In the genomic region with DNA sequence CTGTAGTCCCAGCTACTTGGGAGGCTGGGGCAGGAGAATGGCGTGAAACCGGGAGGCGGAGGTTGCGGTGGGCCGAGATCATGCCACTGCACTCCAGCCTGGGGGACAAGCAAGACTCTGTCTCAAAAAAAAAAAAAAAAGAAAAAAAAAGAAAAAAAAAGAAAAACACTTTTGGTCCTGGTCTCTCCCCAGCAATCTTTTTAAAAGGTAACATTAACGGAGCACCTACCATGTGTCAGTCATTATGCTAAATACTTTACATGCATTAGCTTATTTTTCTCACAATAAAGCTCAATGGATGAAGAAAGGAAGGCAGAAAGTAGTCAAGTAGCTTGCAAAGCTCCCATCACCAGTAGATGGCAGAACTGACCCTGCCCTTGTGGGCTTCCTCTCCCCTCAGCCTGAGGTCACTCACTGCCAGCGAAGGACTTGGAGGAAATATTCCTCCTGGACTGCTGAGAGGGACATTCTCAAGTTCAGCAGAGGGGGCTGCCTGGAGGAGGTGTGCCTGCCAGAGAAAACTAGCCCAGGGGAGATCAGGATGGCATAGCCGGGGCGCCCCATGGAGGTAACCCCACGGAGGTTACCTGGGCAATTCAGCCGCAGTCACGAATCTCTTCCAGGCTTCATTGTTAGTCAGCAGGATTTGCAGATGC, we compare ENCODE assay signal across 8 cellular contexts. TPM values are rescaled to one million over a fixed set of nuclear protein-coding genes. Genes with fewer than 3 reads are reported as not detected.
DNase-seq lines count a peak whose midpoint lies in the region; ATAC-seq and TF ChIP-seq lines count a peak whose summit lies in the region.

No MANE protein-coding gene starts in this region.

- no peaks in the 10 kb centered on the region for H3K27me3 Mint-ChIP-seq in activated CD4-positive, alpha-beta memory T cell treated with anti-CD3 and anti-CD28 coated beads for 36 hours
- no peaks in the 10 kb centered on the region for H3K27me3 Mint-ChIP-seq in naive thymus-derived CD8-positive, alpha-beta T cell

- no peak overlapping the region for H3K4me3 Mint-ChIP-seq in activated CD4-positive, alpha-beta memory T cell treated with anti-CD3 and anti-CD28 coated beads for 36 hours
- H3K4me3 Mint-ChIP-seq in naive thymus-derived CD8-positive, alpha-beta T cell: peak overlapping the region in 1 of 10 donors; percentile 5

- intact Hi-C loops in Right ventricle myocardium inferior (cut with DNase I): loop anchor here (5.0 kb wide), 2 partner anchors 122 to 342 kb away; no protein-coding TSS in a partner anchor
- intact Hi-C loops in cardiac septum (cut with DNase I): loop anchor here (10.0 kb wide), 2 partner anchors 90 to 340 kb away; partner anchors contain the start of genes APOL2 and TXN2
- intact Hi-C loops in activated CD4-positive, alpha-beta memory T cell treated with anti-CD3 and anti-CD28 coated beads for 36 hours (cut with micrococcal nuclease): loop anchor here (1.0 kb wide), 1 partner anchor 35 kb away; no protein-coding TSS in a partner anchor

- peak; percentile 89 for TF ChIP-seq CTCF in fibroblast of mammary gland (conservative IDR thresholded peaks at IDR 0.05; ENCODE audit: control insufficient read depth, insufficient read depth, low read depth, low read length)

- peak; percentile 84 for ATAC-seq in Right ventricle myocardium inferior
- ATAC-seq in naive thymus-derived CD8-positive, alpha-beta T cell: peak; percentile 69 to 79
- ATAC-seq in HG03159 (IDR thresholded peaks at IDR 0.05; ENCODE audit: unreplicated experiment): no peak

- no peak overlapping the region for H3K4me3 ChIP-seq in fibroblast of mammary gland (ENCODE audit: control insufficient read depth, low read depth, low read length)

- peaks cover 37% of the 10 kb centered on the region for H3K36me3 Mint-ChIP-seq in activated CD4-positive, alpha-beta memory T cell treated with anti-CD3 and anti-CD28 coated beads for 36 hours
- H3K36me3 Mint-ChIP-seq in naive thymus-derived CD8-positive, alpha-beta T cell: peaks cover 10 to 92% (median 31%) of the 10 kb centered on the region in 3 donors

- DNase-seq in Right ventricle myocardium inferior (ENCODE audit: missing footprints): no peak
- no peak for DNase-seq in cardiac septum (ENCODE audit: low spot score)
- peak; percentile 48 for DNase-seq in MV-4-11 (lab: John Stamatoyannopoulos, UW)
- DNase-seq in activated CD4-positive, alpha-beta memory T cell treated with anti-CD3 and anti-CD28 coated beads for 36 hours: peak; percentile 55
- peak; percentile 76 for DNase-seq in fibroblast of mammary gland (ENCODE audit: low read depth)
- DNase-seq in naive thymus-derived CD8-positive, alpha-beta T cell: peak in 5 of 10 donors; percentile 27 to 49 (median 45)
- no peak for DNase-seq in GM19240 (ENCODE audit: insufficient read length, low spot score)

- no peaks in the 10 kb centered on the region for H3K9me3 Mint-ChIP-seq in activated CD4-positive, alpha-beta memory T cell treated with anti-CD3 and anti-CD28 coated beads for 36 hours
- H3K9me3 Mint-ChIP-seq in naive thymus-derived CD8-positive, alpha-beta T cell: no peaks in the 10 kb centered on the region

- peaks cover 17% of the 10 kb centered on the region for H3K4me1 Mint-ChIP-seq in activated CD4-positive, alpha-beta memory T cell treated with anti-CD3 and anti-CD28 coated beads for 36 hours (ENCODE audit: low read depth)
- peaks cover 23 to 73% (median 56%) of the 10 kb centered on the region in 4 donors for H3K4me1 Mint-ChIP-seq in naive thymus-derived CD8-positive, alpha-beta T cell

- CTCF ChIA-PET in activated CD4-positive, alpha-beta memory T cell treated with anti-CD3 and anti-CD28 coated beads for 36 hours (lab: Charles Lee): interaction anchor here (0.9 to 6.0 kb wide), 5 partner anchors 18 to 133 kb away, joined by 3 to 96 read pairs (median 6); partner anchors contain the start of gene APOL2

- H3K27ac Mint-ChIP-seq in activated CD4-positive, alpha-beta memory T cell treated with anti-CD3 and anti-CD28 coated beads for 36 hours: peak overlapping the region; percentile 36
- H3K27ac Mint-ChIP-seq in naive thymus-derived CD8-positive, alpha-beta T cell: peak overlapping the region; percentile 63 to 98 (median 85)

- POLR2A ChIA-PET in activated CD4-positive, alpha-beta memory T cell treated with anti-CD3 and anti-CD28 coated beads for 36 hours (lab: Charles Lee): no interaction called here
- POLR2A ChIA-PET in naive thymus-derived CD8-positive, alpha-beta T cell (lab: Charles Lee): interaction anchor here (0.7 to 0.9 kb wide), 3 partner anchors 11 to 94 kb away, joined by 3 to 6 read pairs (median 4); partner anchors contain the start of gene APOL2

RNA-seq across cellular contexts. Expression of gene APOL3, which starts 15.5 kb away (rescaled TPM):
- total RNA-seq in Right ventricle myocardium inferior (31.7 TPM), cardiac septum (22.5 TPM)
- 10 to 100 TPM; 63.9 to 66.7 TPM for total RNA-seq in activated CD4-positive, alpha-beta memory T cell treated with anti-CD3 and anti-CD28 coated beads for 36 hours
- 100 to 1,000 TPM; 215 to 231 TPM for total RNA-seq in naive thymus-derived CD8-positive, alpha-beta T cell
- polyA plus RNA-seq in naive thymus-derived CD8-positive, alpha-beta T cell: 10 to 100 TPM; 44.6 to 89.5 (median 72.0) TPM

RNA-seq across cellular contexts. Expression of gene APOL4, which starts 56.6 kb away (rescaled TPM):
- total RNA-seq in Right ventricle myocardium inferior (6.9 TPM), cardiac septum (6.1 TPM)
- total RNA-seq in activated CD4-positive, alpha-beta memory T cell treated with anti-CD3 and anti-CD28 coated beads for 36 hours: under 1 TPM; 0.53 to 0.67 TPM
- total RNA-seq in naive thymus-derived CD8-positive, alpha-beta T cell: not detected
- not detected for polyA plus RNA-seq in naive thymus-derived CD8-positive, alpha-beta T cell

Comparison
In these comparisons a context has a peak if more than half of its experiments do, and no peak if none do; other contexts are left out.
1. DNase-seq: peak in MV-4-11 (single experiment), activated CD4-positive, alpha-beta memory T cell treated with anti-CD3 and anti-CD28 coated beads for 36 hours (single experiment) and fibroblast of mammary gland (single experiment); none in Right ventricle myocardium inferior (single experiment), cardiac septum (single experiment) and GM19240 (single experiment).